ENCODE assay signal across 36 cellular contexts in genomic region chr10:118776033-118776432, GRCh38.
"Had no signal": no experiment of that assay in that cellular context is flagged by ENCODE, and none has a peak within 500 bp of the region (broad histone marks: within the 10 kb centered on the region; RNA-seq: fewer than 3 reads in every experiment).

No MANE protein-coding gene starts in this region.

- H3K27ac ChIP-seq: adrenal gland, body of pancreas, brain microvascular endothelial cell, breast epithelium, VCaP had no signal

- H3K36me3 Mint-ChIP-seq: activated CD4-positive, alpha-beta memory T cell treated with anti-CD3 and anti-CD28 coated beads for 36 hours had no signal

- H3K27me3 Mint-ChIP-seq: activated CD4-positive, alpha-beta memory T cell treated with anti-CD3 and anti-CD28 coated beads for 36 hours; activated CD8-positive, alpha-beta T cell treated with anti-CD3 and anti-CD28 coated beads for 36 hours; activated naive CD8-positive, alpha-beta T cell treated with anti-CD3 and anti-CD28 coated beads for 36 hours; activated T-helper 17 cell treated with anti-CD3 and anti-CD28 coated beads, Interleukin-2, amount 50 U/mL, for 72 hours had no signal

- ATAC-seq: activated CD8-positive, alpha-beta T cell treated with anti-CD3 and anti-CD28 coated beads for 36 hours; activated naive CD4-positive, alpha-beta T cell treated with anti-CD3 and anti-CD28 coated beads, Interleukin-2, amount 50 U/mL, for 72 hours; activated T-cell treated with anti-CD3 and anti-CD28 coated beads, Interleukin-2, amount 50 U/mL, for 4 hours; activated T-cell treated with anti-CD3 and anti-CD28 coated beads, Interleukin-2, amount 50 U/mL, for 72 hours; activated T-helper 17 cell treated with anti-CD3 and anti-CD28 coated beads, Interleukin-2, amount 50 U/mL, for 72 hours; body of pancreas had no signal

- H3K36me3 ChIP-seq: adrenal gland, brain microvascular endothelial cell, breast epithelium had no signal

- H3K4me1 ChIP-seq: adrenal gland, body of pancreas, breast epithelium had no signal

- H3K9me3 Mint-ChIP-seq: activated CD8-positive, alpha-beta T cell treated with anti-CD3 and anti-CD28 coated beads for 36 hours; activated T-helper 17 cell treated with anti-CD3 and anti-CD28 coated beads, Interleukin-2, amount 50 U/mL, for 72 hours had no signal

- H3K27me3 ChIP-seq: adrenal gland, body of pancreas, brain microvascular endothelial cell, breast epithelium had no signal

- H3K27ac Mint-ChIP-seq: activated B cell treated with CpG ODN at 0.5 μM for 24 hours; activated CD4-positive, alpha-beta memory T cell treated with anti-CD3 and anti-CD28 coated beads for 36 hours; activated CD4-positive, alpha-beta T cell treated with anti-CD3 and anti-CD28 coated beads, Interleukin-2, amount 10 ng/mL, durations not matched to agents 24 days and 14 days; activated CD8-positive, alpha-beta T cell treated with anti-CD3 and anti-CD28 coated beads for 36 hours; activated naive CD4-positive, alpha-beta T cell treated with anti-CD3 and anti-CD28 coated beads for 36 hours; activated naive CD4-positive, alpha-beta T cell treated with anti-CD3 and anti-CD28 coated beads, Interleukin-2, amount 50 U/mL, for 72 hours; activated naive CD8-positive, alpha-beta T cell treated with anti-CD3 and anti-CD28 coated beads for 36 hours; activated T-cell treated with anti-CD3 and anti-CD28 coated beads, Interleukin-2, amount 50 U/mL, for 72 hours; activated T-helper 1 cell treated with anti-CD3 and anti-CD28 coated beads, Interleukin-12 subunit alpha, Interleukin-12 subunit beta, Interleukin-2, Interleukin-4 antibody, amounts not matched to agents 30 ng/mL and 10 ng/mL and 1 ng/mL, durations not matched to agents 14 hours and 24 hours and 36 hours; activated T-helper 17 cell treated with anti-CD3 and anti-CD28 coated beads, Interleukin-2, amount 50 U/mL, for 72 hours; T-helper 1 cell treated with Interleukin-12 subunit alpha and Interleukin-12 subunit beta and Interleukin-4 antibody, amounts not matched to agents 30 μg/mL and 1 μg/mL, for 36 hours; T-helper 2 cell treated with Interferon-gamma antibody and Interleukin-4, amounts not matched to agents 5 μg/mL and 100 μg/mL, for 36 hours had no signal

- DNase-seq: activated B cell treated with CpG ODN at 0.5 μM for 24 hours; activated CD4-positive, alpha-beta memory T cell treated with anti-CD3 and anti-CD28 coated beads for 36 hours; activated CD4-positive, alpha-beta T cell treated with anti-CD3 and anti-CD28 coated beads for 4 hours; activated CD4-positive, alpha-beta T cell treated with anti-CD3 and anti-CD28 coated beads, Interleukin-2, amount 10 ng/mL, durations not matched to agents 24 days and 14 days; activated CD4-positive, alpha-beta T cell treated with anti-CD3 and anti-CD28 coated beads, Interleukin-2, amount 50 U/mL, for 1 hour; activated CD4-positive, alpha-beta T cell treated with anti-CD3 and anti-CD28 coated beads, Interleukin-2, amount 50 U/mL, for 4 hours; activated CD4-positive, CD25-positive, alpha-beta regulatory T cell treated with anti-CD3 and anti-CD28 coated beads, Interleukin-2, amount 50 U/mL, for 72 hours; activated CD8-positive, alpha-beta T cell treated with anti-CD3 and anti-CD28 coated beads for 36 hours; activated effector memory CD4-positive, alpha-beta T cell treated with anti-CD3 and anti-CD28 coated beads, Interleukin-2, amount 50 U/mL, for 16 hours; activated gamma-delta T cell treated with Interleukin-2 at 50 U/mL for 16 hours; activated naive CD4-positive, alpha-beta T cell; activated naive CD4-positive, alpha-beta T cell treated with anti-CD3 and anti-CD28 coated beads for 36 hours; activated naive CD4-positive, alpha-beta T cell treated with anti-CD3 and anti-CD28 coated beads, Interleukin-2, amount 50 U/mL, for 16 hours; activated naive CD8-positive, alpha-beta T cell treated with anti-CD3 and anti-CD28 coated beads for 36 hours; activated T-cell treated with anti-CD3 and anti-CD28 coated beads for 4 hours; activated T-cell treated with anti-CD3 and anti-CD28 coated beads, Interleukin-2, amount 50 U/mL, for 1 hour; activated T-cell treated with anti-CD3 and anti-CD28 coated beads, Interleukin-2, amount 50 U/mL, for 4 hours; activated T-cell treated with anti-CD3 and anti-CD28 coated beads, Interleukin-2, amount 50 U/mL, for 72 hours; amniotic stem cell; aorta; body of pancreas; brain microvascular endothelial cell; central memory CD4-positive, alpha-beta T cell; T-helper 1 cell; T-helper 2 cell; T-helper 9 cell had no signal

- FAIRE-seq: astrocyte, TTC549 had no signal

- H3K9me3 ChIP-seq: adrenal gland, body of pancreas, breast epithelium had no signal

- H3K4me1 Mint-ChIP-seq: activated B cell treated with CpG ODN at 0.5 μM for 24 hours; activated CD4-positive, alpha-beta T cell treated with anti-CD3 and anti-CD28 coated beads, Interleukin-2, amount 10 ng/mL, durations not matched to agents 24 days and 14 days; activated naive CD8-positive, alpha-beta T cell treated with anti-CD3 and anti-CD28 coated beads for 36 hours; activated T-helper 17 cell treated with anti-CD3 and anti-CD28 coated beads, Interleukin-2, amount 50 U/mL, for 72 hours had no signal

- H3K4me3 Mint-ChIP-seq: activated B cell treated with CpG ODN at 0.5 μM for 24 hours; activated CD4-positive, alpha-beta memory T cell treated with anti-CD3 and anti-CD28 coated beads for 36 hours; activated CD4-positive, alpha-beta T cell treated with anti-CD3 and anti-CD28 coated beads, Interleukin-2, amount 10 ng/mL, durations not matched to agents 24 days and 14 days; activated CD8-positive, alpha-beta T cell treated with anti-CD3 and anti-CD28 coated beads for 36 hours; activated naive CD4-positive, alpha-beta T cell treated with anti-CD3 and anti-CD28 coated beads for 36 hours; activated naive CD8-positive, alpha-beta T cell treated with anti-CD3 and anti-CD28 coated beads for 36 hours; activated T-cell treated with anti-CD3 and anti-CD28 coated beads, Interleukin-2, amount 50 U/mL, for 4 hours; activated T-cell treated with anti-CD3 and anti-CD28 coated beads, Interleukin-2, amount 50 U/mL, for 72 hours; activated T-helper 1 cell treated with anti-CD3 and anti-CD28 coated beads, Interleukin-12 subunit alpha, Interleukin-12 subunit beta, Interleukin-2, Interleukin-4 antibody, amounts not matched to agents 30 ng/mL and 10 ng/mL and 1 ng/mL, durations not matched to agents 14 hours and 24 hours and 36 hours; activated T-helper 17 cell treated with anti-CD3 and anti-CD28 coated beads, Interleukin-2, amount 50 U/mL, for 72 hours; T-helper 1 cell treated with Interleukin-12 subunit alpha and Interleukin-12 subunit beta and Interleukin-4 antibody, amounts not matched to agents 30 μg/mL and 1 μg/mL, for 36 hours; T-helper 2 cell treated with Interferon-gamma antibody and Interleukin-4, amounts not matched to agents 5 μg/mL and 100 μg/mL, for 36 hours had no signal

- H3K4me3 ChIP-seq: adrenal gland, body of pancreas, breast epithelium had no signal
